ENCODE assay signal across 8 cellular contexts in genomic region chr5:34929720-34930526, GRCh38. TPM values are rescaled to one million over a fixed set of nuclear protein-coding genes. Genes with fewer than 3 reads are reported as not detected.
A peak's percentile ranks its signal among the peaks of the same experiment; 100 is the strongest.
DNase-seq lines count a peak whose midpoint lies in the region; TF ChIP-seq lines count a peak whose summit lies in the region.

No MANE protein-coding gene starts in this region.

- H3K4me2 ChIP-seq in neural progenitor cell, result peak overlapping the region; percentile 95

- H3K4me3 Mint-ChIP-seq in neural progenitor cell, result peak overlapping the region; percentile 98

- H3K4me3 ChIP-seq in foreskin fibroblast (ENCODE audit: low read depth in 1 of 2, low read length in 2 of 2) (peak overlapping the region; percentile 70 to 84), neural progenitor cell (peak overlapping the region; percentile 75)

- peak overlapping the region; percentile 88 for H3K27ac ChIP-seq in neural progenitor cell

- H3K4me1 ChIP-seq in ES-I3 (ENCODE audit: insufficient read depth, low read length) (peaks cover 6% of the 10 kb centered on the region; the same call in 1 of the 2 replicates), neural progenitor cell (peaks cover 13% of the 10 kb centered on the region)

- peaks cover 15% of the 10 kb centered on the region for H4K20me1 ChIP-seq in neural progenitor cell (ENCODE audit: low read depth)

- DNase-seq in H4 (ENCODE audit: low spot score) (peak; percentile 79), LHCN-M2 (ENCODE audit: low read depth) (peak; percentile 75), SHP77 treated with DMSO at 0.1 percent for 48 hours (lab: John Stamatoyannopoulos, UW) (peak; percentile 65), activated gamma-delta T cell treated with Interleukin-2 at 50 U/mL for 16 hours (peak; percentile 78), foreskin fibroblast (peak; percentile 79 to 92), neural progenitor cell (ENCODE audit: low spot score) (peak; percentile 88), stromal cell of bone marrow (ENCODE audit: low read depth) (peak; percentile 65)

- peaks cover 51% of the 10 kb centered on the region for H3K79me2 ChIP-seq in neural progenitor cell (ENCODE audit: low read depth)

- no peaks in the 10 kb centered on the region for H3K27me3 Mint-ChIP-seq in neural progenitor cell (ENCODE audit: insufficient read depth, low read depth)

- peaks cover 46% of the 10 kb centered on the region for H3F3A ChIP-seq in neural progenitor cell (ENCODE audit: low read depth)

- H2AFZ ChIP-seq in neural progenitor cell (replicated peaks), result peak overlapping the region; percentile 89

- H3K9ac ChIP-seq in ES-I3 (ENCODE audit: low read depth, low read length), result peak overlapping the region; percentile 87
- peak overlapping the region; percentile 53 for H3K9ac ChIP-seq in neural progenitor cell

- TF ChIP-seq CTCF in foreskin fibroblast (IDR thresholded peaks at IDR 0.05; ENCODE audit: low read depth, low read length) (no peak), neural progenitor cell (IDR thresholded peaks at IDR 0.05) (no peak)

- H3K36me3 ChIP-seq in ES-I3 (ENCODE audit: insufficient read depth, low read length), result peaks cover 3% of the 10 kb centered on the region; the same call in 1 of the 2 replicates
- H3K36me3 ChIP-seq in neural progenitor cell, result peaks cover 11% of the 10 kb centered on the region

- peaks cover 20% of the 10 kb centered on the region for H3K4me1 Mint-ChIP-seq in neural progenitor cell

- H3K27me3 ChIP-seq in neural progenitor cell, result no peaks in the 10 kb centered on the region

- H3K9me3 Mint-ChIP-seq in neural progenitor cell, result no peaks in the 10 kb centered on the region

- H3K36me3 Mint-ChIP-seq in neural progenitor cell, result peaks cover 13% of the 10 kb centered on the region

- H3K27ac Mint-ChIP-seq in neural progenitor cell, result peak overlapping the region; percentile 64

- H3K9me3 ChIP-seq in ES-I3 (ENCODE audit: control insufficient read depth, insufficient read depth, low read length), result no peaks in the 10 kb centered on the region
- H3K9me3 ChIP-seq in neural progenitor cell (ENCODE audit: low read depth), result no peaks in the 10 kb centered on the region

RNA-seq across cellular contexts. Expression of gene DNAJC21, which starts 0.6 kb away (rescaled TPM):
- total RNA-seq in H4 (2014; rRNA removed; shearing (Covaris generic)), result 25.6 and 29.5 TPM in 2 replicates
- total RNA-seq in LHCN-M2 (2014; rRNA removed) (18.9 and 23.6 TPM in 2 replicates), neural progenitor cell (ENCODE audit: low replicate concordance) (33.9 and 52.8 TPM in 2 replicates)
- polyA plus RNA-seq in LHCN-M2 (2012), result 16.0 TPM

RNA-seq across cellular contexts. Expression of gene BRIX1, which starts 14.4 kb away (rescaled TPM):
- total RNA-seq in H4 (2014; rRNA removed; shearing (Covaris generic)), result 90.8 and 101 TPM in 2 replicates
- total RNA-seq in LHCN-M2 (2014; rRNA removed) (48.4 and 52.9 TPM in 2 replicates), neural progenitor cell (ENCODE audit: low replicate concordance) (53.3 and 61.2 TPM in 2 replicates)
- polyA plus RNA-seq in LHCN-M2 (2012), result 11.7 TPM

RNA-seq across cellular contexts. Expression of gene RAD1, which starts 14.6 kb away (rescaled TPM):
- 48.3 and 78.0 TPM in 2 replicates for total RNA-seq in H4 (2014; rRNA removed; shearing (Covaris generic))
- total RNA-seq in LHCN-M2 (2014; rRNA removed), result 24.6 and 30.2 TPM in 2 replicates
- polyA plus RNA-seq in LHCN-M2 (2012), result 18.9 TPM
- total RNA-seq in neural progenitor cell (ENCODE audit: low replicate concordance), result 39.0 and 40.6 TPM in 2 replicates

Comparison
In these comparisons a context has a peak if more than half of its experiments do, and no peak if none do; other contexts are left out.
1. Peak in every context shown above with its lines: DNase-seq, H3K4me3 ChIP-seq and H3K27ac ChIP-seq.